9 cellular contexts compared by ENCODE assay signal in genomic region chr17:66829386-66829864, GRCh38. TPM values are rescaled to one million over a fixed set of nuclear protein-coding genes. Genes with fewer than 3 reads are reported as not detected.
A peak's percentile ranks its signal among the peaks of the same experiment; 100 is the strongest.
DNase-seq lines count a peak whose midpoint lies in the region; ATAC-seq and TF ChIP-seq lines count a peak whose summit lies in the region.
"Had no signal": no experiment of that assay in that cellular context is flagged by ENCODE, and none has a peak within 500 bp of the region (broad histone marks: within the 10 kb centered on the region; RNA-seq: fewer than 3 reads in every experiment).

No MANE protein-coding gene starts in this region.

- no peak overlapping the region for H3K4me3 ChIP-seq in left lung
- H3K4me3 ChIP-seq: suprapubic skin had no signal

- intact Hi-C loops in left lung (cut with DNase I): no loop called here

- H3K9me3 Mint-ChIP-seq in brain: peaks cover 0 to 14% (median 2%) of the 10 kb centered on the region in 5 experiments

- no peaks in the 10 kb centered on the region for H3K36me3 Mint-ChIP-seq in brain

- no peaks in the 10 kb centered on the region for H3K4me1 ChIP-seq in left lung
- H3K4me1 ChIP-seq: suprapubic skin had no signal

- H3K9me3 ChIP-seq in left lung: no peaks in the 10 kb centered on the region
- H3K9me3 ChIP-seq: suprapubic skin had no signal

- peaks cover 12% of the 10 kb centered on the region for H3K27me3 Mint-ChIP-seq in brain

- H3K4me1 Mint-ChIP-seq in brain: peaks cover 39% of the 10 kb centered on the region

- peak overlapping the region in 4 of 5 experiments; percentile 12 to 85 (median 61) for H3K27ac Mint-ChIP-seq in brain

- DNase-seq in Daoy (ENCODE audit: low read depth) (peak; percentile 65), LHCN-M2 (ENCODE audit: low read depth) (peak; percentile 51), left lung (peak in 1 of 2 donors; percentile 49), NCI-H1436 (lab: John Stamatoyannopoulos, UW) (no peak), NCI-H2081 treated with DMSO at 0.1 percent for 48 hours (lab: John Stamatoyannopoulos, UW) (no peak)

- no peak overlapping the region for H3K27ac ChIP-seq in left lung
- H3K27ac ChIP-seq: suprapubic skin had no signal

- no peaks in the 10 kb centered on the region for H3K36me3 ChIP-seq in left lung
- H3K36me3 ChIP-seq: suprapubic skin had no signal

- peak overlapping the region in 3 of 5 experiments; percentile 42 to 55 (median 48) for H3K4me3 Mint-ChIP-seq in brain

- peaks cover 11 to 69% of the 10 kb centered on the region in 2 donors for H3K27me3 ChIP-seq in left lung

- ATAC-seq in left lung (peak; percentile 97), HG03159 (IDR thresholded peaks at IDR 0.05; ENCODE audit: unreplicated experiment) (no peak), GM21423 (IDR thresholded peaks at IDR 0.05; ENCODE audit: unreplicated experiment) (no peak)

- TF ChIP-seq CTCF in brain (conservative IDR thresholded peaks at IDR 0.05): no peak
- TF ChIP-seq CTCF in left lung (IDR thresholded peaks at IDR 0.05): no peak

RNA-seq across cellular contexts. Expression of gene CACNG5, which starts 5.5 kb away (rescaled TPM):
- not detected in 2 replicates for total RNA-seq in Daoy (2014; rRNA removed; shearing (Covaris generic))
- total RNA-seq in LHCN-M2 (2014; rRNA removed) (not detected in 2 replicates), left lung (not detected)
- polyA plus RNA-seq in LHCN-M2 (2012): not detected
- polyA plus RNA-seq in brain (ENCODE audit: insufficient read depth, low read depth, low replicate concordance): 2.2 TPM
- total RNA-seq: suprapubic skin had no signal

Comparison
In these comparisons a context has a peak if more than half of its experiments do, and no peak if none do; other contexts are left out.
1. DNase-seq: peak in Daoy (single experiment) and LHCN-M2 (single experiment); none in NCI-H1436 (single experiment) and NCI-H2081 treated with DMSO at 0.1 percent for 48 hours (single experiment).